ENCODE assay signal across 13 cellular contexts in the genomic region with DNA sequence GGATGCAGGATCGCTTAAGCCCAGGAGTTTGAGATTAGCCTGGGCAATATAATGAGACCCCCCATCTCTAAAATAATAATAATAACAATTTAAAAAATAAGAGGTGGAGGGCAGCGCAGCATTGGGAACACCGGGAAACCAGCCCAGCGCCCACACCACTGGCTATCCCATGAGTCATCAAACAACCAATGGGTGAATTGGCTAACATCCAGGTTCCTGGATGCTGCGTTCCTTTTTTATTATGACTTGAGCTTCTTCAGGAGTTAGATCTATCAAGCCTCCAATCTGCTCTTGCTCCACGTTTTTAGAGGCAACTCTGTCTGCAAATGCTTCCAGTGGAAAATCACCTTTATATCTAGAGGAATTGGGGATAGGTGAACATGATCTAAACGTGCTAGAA. TPM values are rescaled to one million over a fixed set of nuclear protein-coding genes. Genes with fewer than 3 reads are reported as not detected.
DNase-seq lines count a peak whose midpoint lies in the region; ATAC-seq and TF ChIP-seq lines count a peak whose summit lies in the region.
"Had no signal": no experiment of that assay in that cellular context is flagged by ENCODE, and none has a peak within 500 bp of the region (broad histone marks: within the 10 kb centered on the region; RNA-seq: fewer than 3 reads in every experiment).

No MANE protein-coding gene starts in this region.

- intact Hi-C loops in ovary (cut with DNase I), result no loop called here

- no peak for TF ChIP-seq POLR2A in ovary (IDR thresholded peaks at IDR 0.05)

- no peaks in the 10 kb centered on the region for H3K36me3 ChIP-seq in MG63
- no peaks in the 10 kb centered on the region for H3K36me3 ChIP-seq in ovary

- TF ChIP-seq EP300 in ovary (IDR thresholded peaks at IDR 0.05), result no peak

- H3K4me3 ChIP-seq in MG63, result no peak overlapping the region
- H3K4me3 ChIP-seq in ovary, result no peak overlapping the region

- peak; percentile 83 for DNase-seq in DMS79 treated with DMSO at 0.1 percent for 48 hours (lab: John Stamatoyannopoulos, UW)
- DNase-seq in MG63, result peak; percentile 34
- peak; percentile 22 for DNase-seq in dedifferentiated amniotic fluid mesenchymal stem cell (ENCODE audit: extremely low spot score)
- peak; percentile 43 for DNase-seq in non-pigmented ciliary epithelial cell (ENCODE audit: low read depth)
- no peak for DNase-seq in stimulated activated CD4-positive, alpha-beta T cell treated with anti-CD3 and anti-CD28 coated beads, Interleukin-4, amount 100 ng/mL, for 4 hours
- DNase-seq in SK-N-DZ (ENCODE audit: low spot score), result no peak
- DNase-seq in ovary, result no peak
- DNase-seq: amniotic stem cell, islet precursor cell, NCI-H510A treated with DMSO at 0.1 percent for 48 hours had no signal

- H3K4me1 ChIP-seq in ovary (ENCODE audit: insufficient read depth), result no peaks in the 10 kb centered on the region

- H3K27ac ChIP-seq in ovary, result no peak overlapping the region
- H3K27ac ChIP-seq: VCaP had no signal

- no peak for TF ChIP-seq CTCF in ovary (IDR thresholded peaks at IDR 0.05)

- no peak for ATAC-seq in GM18867 (IDR thresholded peaks at IDR 0.05; ENCODE audit: unreplicated experiment)
- ATAC-seq: stimulated activated effector memory CD8-positive, alpha-beta T cell treated with anti-CD3 and anti-CD28 coated beads, Interleukin-12 subunit alpha, Interleukin-12 subunit beta, amount 100 ng/mL, for 72 hours had no signal

- H3K9me3 ChIP-seq in MG63 (no peaks in the 10 kb centered on the region), ovary (no peaks in the 10 kb centered on the region)

- 60 to 68% (median 61%) methylated on average over 7 of the region's 7 CpGs for WGBS in ovary, 3 donors

- H3K27me3 ChIP-seq in MG63 (no peaks in the 10 kb centered on the region), ovary (no peaks in the 10 kb centered on the region)

RNA-seq across cellular contexts. Expression of a gene that starts 10.0 kb away (rescaled TPM):
- not detected in 2 replicates for total RNA-seq in MG63 (2014; rRNA removed; shearing (Covaris generic); ENCODE audit: low replicate concordance)
- 1.4 and 1.9 TPM in 2 replicates for polyA plus RNA-seq in SK-N-DZ (2014; cell fraction: cytosol; rRNA removed)
- 1.4 and 1.9 TPM in 2 replicates for polyA plus RNA-seq in SK-N-DZ (2014; cell fraction: nucleus; rRNA removed)
- total RNA-seq in ovary, result 10 to 100 TPM in 1 of 7 donors, 1 to 10 TPM in 5, under 1 TPM in 1; 0.72 to 16.7 (median 4.6) TPM
- 1 to 10 TPM; 2.0 to 5.3 TPM for polyA plus RNA-seq in ovary

Comparison
In these comparisons a context has a peak if more than half of its experiments do, and no peak if none do; other contexts are left out.
1. DNase-seq: peak in DMS79 treated with DMSO at 0.1 percent for 48 hours (single experiment), MG63 (single experiment), dedifferentiated amniotic fluid mesenchymal stem cell (single experiment) and non-pigmented ciliary epithelial cell (single experiment); none in stimulated activated CD4-positive, alpha-beta T cell treated with anti-CD3 and anti-CD28 coated beads, Interleukin-4, amount 100 ng/mL, for 4 hours (0 of 2), SK-N-DZ (single experiment) and ovary (0 of 5).